In the genomic region with DNA sequence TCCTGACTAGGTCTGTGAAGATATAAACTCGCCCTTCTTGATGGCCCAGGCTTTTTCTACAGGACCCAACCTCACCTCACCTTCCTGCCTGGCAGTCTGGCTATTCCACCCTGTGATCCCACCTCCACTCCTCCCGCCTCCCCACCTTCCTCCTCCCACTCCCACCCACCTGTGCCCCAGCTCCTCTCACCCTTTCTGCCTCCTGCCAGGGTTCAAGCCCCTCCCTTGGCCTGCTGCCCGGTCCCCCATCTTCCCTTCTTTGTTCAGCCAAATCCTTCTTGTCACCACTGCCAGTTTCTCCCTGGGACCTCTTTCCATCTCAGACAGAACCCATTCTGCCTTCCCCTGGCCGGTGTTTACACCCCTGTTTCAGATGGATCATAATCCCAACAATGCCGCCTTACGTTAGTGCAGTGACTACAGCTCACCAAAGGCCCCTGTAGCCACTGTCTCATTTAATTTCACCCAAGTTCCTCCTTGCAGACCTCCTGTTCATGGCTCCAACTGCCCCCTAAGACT, we compare ENCODE assay signal across 11 cellular contexts.
"Had no signal": no experiment of that assay in that cellular context is flagged by ENCODE, and none has a peak within 500 bp of the region (broad histone marks: within the 10 kb centered on the region; RNA-seq: fewer than 3 reads in every experiment).

No MANE protein-coding gene starts in this region.

- H3K4me1 ChIP-seq: foreskin keratinocyte, pancreas had no signal

- H3K4me3 Mint-ChIP-seq: activated T-cell treated with anti-CD3 and anti-CD28 coated beads, Interleukin-2, amount 50 U/mL, for 4 hours; neural crest cell had no signal

- H3K4me1 Mint-ChIP-seq: neural crest cell had no signal

- H3K9me3 ChIP-seq: pancreas, tibial nerve had no signal

- H3K27ac ChIP-seq: foreskin keratinocyte, pancreas, tibial nerve, VCaP had no signal

- H3K27me3 ChIP-seq: foreskin keratinocyte, pancreas, tibial nerve had no signal

- H3K9me3 Mint-ChIP-seq: activated T-cell treated with anti-CD3 and anti-CD28 coated beads, Interleukin-2, amount 50 U/mL, for 4 hours; neural crest cell had no signal

- H3K36me3 ChIP-seq: pancreas had no signal

- DNase-seq: activated naive CD4-positive, alpha-beta T cell; activated T-cell treated with anti-CD3 and anti-CD28 coated beads, Interleukin-2, amount 50 U/mL, for 4 hours; aorta; foreskin keratinocyte; pancreas; stimulated activated CD4-positive, alpha-beta T cell treated with anti-CD3 and anti-CD28 coated beads, Interleukin-15, amount 100 ng/mL, for 24 hours; stimulated activated CD4-positive, alpha-beta T cell treated with anti-CD3 and anti-CD28 coated beads, Interleukin-4, amount 100 ng/mL, for 4 hours had no signal

- ATAC-seq: activated T-cell treated with anti-CD3 and anti-CD28 coated beads, Interleukin-2, amount 50 U/mL, for 4 hours; foreskin keratinocyte; left lobe of liver had no signal

- H3K4me3 ChIP-seq: pancreas, tibial nerve had no signal
